Comparison of ENCODE assay signal across 21 cellular contexts in genomic region chr3:186942168-186942567, GRCh38. TPM values are rescaled to one million over a fixed set of nuclear protein-coding genes. Genes with fewer than 3 reads are reported as not detected.
DNase-seq lines count a peak whose midpoint lies in the region; ATAC-seq and TF ChIP-seq lines count a peak whose summit lies in the region.
"Had no signal": no experiment of that assay in that cellular context is flagged by ENCODE, and none has a peak within 500 bp of the region (broad histone marks: within the 10 kb centered on the region; RNA-seq: fewer than 3 reads in every experiment).

No MANE protein-coding gene starts in this region.

- no peak overlapping the region for H3K9ac ChIP-seq in mesendoderm (ENCODE audit: low read length)

- peaks cover 35% of the 10 kb centered on the region for H3K79me2 ChIP-seq in mesendoderm (ENCODE audit: control insufficient read depth, insufficient read depth, low read length)

- H3K56ac ChIP-seq in mesendoderm (ENCODE audit: low read length): no peak overlapping the region

- no peak overlapping the region for H2BK5ac ChIP-seq in mesendoderm (ENCODE audit: low read length)

- H2AK5ac ChIP-seq in mesendoderm (ENCODE audit: low read length): no peak overlapping the region

- ATAC-seq in stimulated activated naive CD8-positive, alpha-beta T cell treated with anti-CD3 and anti-CD28 coated beads, Interleukin-15, amount 100 ng/mL, for 72 hours: no peak
- ATAC-seq: A549 had no signal

- TF ChIP-seq CTCF in cardiac muscle cell (IDR thresholded peaks at IDR 0.05; ENCODE audit: low read depth, low read length): no peak
- TF ChIP-seq CTCF in esophagus squamous epithelium (IDR thresholded peaks at IDR 0.05): no peak
- no peak for TF ChIP-seq CTCF in uterus (IDR thresholded peaks at IDR 0.05)
- no peak for TF ChIP-seq CTCF in HFFc6 (IDR thresholded peaks at IDR 0.05)

- H3K4ac ChIP-seq in mesendoderm (ENCODE audit: low read depth, low read length): no peak overlapping the region

- H3K4me3 Mint-ChIP-seq in stimulated activated naive CD8-positive, alpha-beta T cell treated with anti-CD3 and anti-CD28 coated beads, Interleukin-15, amount 100 ng/mL, for 72 hours: no peak overlapping the region
- H3K4me3 Mint-ChIP-seq in HFFc6: no peak overlapping the region
- H3K4me3 Mint-ChIP-seq: CD14-positive monocyte, IgD-negative memory B cell had no signal

- H3K79me1 ChIP-seq in mesendoderm (ENCODE audit: low read length): peaks cover 21% of the 10 kb centered on the region

- H2BK15ac ChIP-seq in mesendoderm (replicated peaks; ENCODE audit: low read depth): no peak overlapping the region

- WGBS in esophagus squamous epithelium, 2 donors: 83 to 84% methylated on average over 4 of the region's 4 CpGs
- WGBS in mesendoderm (ENCODE audit: extremely low coverage, insufficient coverage, low lambda C conversion rate): no CpG with 5 or more reads among the region's 4 CpGs

- no peaks in the 10 kb centered on the region for H3K9me3 Mint-ChIP-seq in stimulated activated naive CD8-positive, alpha-beta T cell treated with anti-CD3 and anti-CD28 coated beads, Interleukin-15, amount 100 ng/mL, for 72 hours
- H3K9me3 Mint-ChIP-seq in HFFc6: no peaks in the 10 kb centered on the region
- H3K9me3 Mint-ChIP-seq: CD14-positive monocyte, IgD-negative memory B cell had no signal

- no peaks in the 10 kb centered on the region for H3K9me3 ChIP-seq in cardiac muscle cell (ENCODE audit: low read depth)
- H3K9me3 ChIP-seq in esophagus squamous epithelium: no peaks in the 10 kb centered on the region
- no peaks in the 10 kb centered on the region for H3K9me3 ChIP-seq in uterus
- H3K9me3 ChIP-seq: A549, Peyer's patch had no signal

- DNase-seq in cardiac muscle cell (ENCODE audit: low read depth in 1 of 2, low spot score in 1 of 2): no peak
- no peak for DNase-seq in cardiac septum (ENCODE audit: low spot score)
- DNase-seq in esophagus squamous epithelium (lab: John Stamatoyannopoulos, UW): no peak
- no peak for DNase-seq in mesendoderm
- DNase-seq in uterus: no peak
- no peak for DNase-seq in stimulated activated naive CD8-positive, alpha-beta T cell treated with anti-CD3 and anti-CD28 coated beads, Interleukin-15, amount 100 ng/mL, for 72 hours
- DNase-seq in HFFc6: no peak
- no peak for DNase-seq in COLO668 (lab: John Stamatoyannopoulos, UW; ENCODE audit: unreplicated experiment)
- DNase-seq: COR-L47, Kasumi-1, MM.1S, NCI-H1092 treated with DMSO at 0.1 percent for 48 hours, NCI-H2081 treated with DMSO at 0.1 percent for 48 hours, NCI-H2227 treated with DMSO at 0.1 percent for 48 hours, NCI-H524, Peyer's patch, SHP77 treated with DMSO at 0.1 percent for 48 hours had no signal

- peak overlapping the region; percentile 11 for H3K18ac ChIP-seq in mesendoderm (ENCODE audit: low read length)

- no peak overlapping the region for H3K4me3 ChIP-seq in cardiac muscle cell
- H3K4me3 ChIP-seq in esophagus squamous epithelium: no peak overlapping the region
- H3K4me3 ChIP-seq in mesendoderm (ENCODE audit: low read length): no peak overlapping the region
- H3K4me3 ChIP-seq in uterus: no peak overlapping the region
- H3K4me3 ChIP-seq: A549, Peyer's patch had no signal

- peaks cover 64% of the 10 kb centered on the region for H3K4me1 ChIP-seq in cardiac muscle cell (ENCODE audit: low read depth)
- peaks cover 0 to 22% (median 0%) of the 10 kb centered on the region in 3 donors for H3K4me1 ChIP-seq in esophagus squamous epithelium
- H3K4me1 ChIP-seq in mesendoderm (ENCODE audit: control insufficient read depth, low read depth, low read length): peaks cover 16% of the 10 kb centered on the region
- no peaks in the 10 kb centered on the region for H3K4me1 ChIP-seq in uterus
- H3K4me1 ChIP-seq: A549 had no signal

- no peak for TF ChIP-seq POLR2A in esophagus squamous epithelium (IDR thresholded peaks at IDR 0.05)
- TF ChIP-seq POLR2A in uterus (IDR thresholded peaks at IDR 0.05): no peak

- no peaks in the 10 kb centered on the region for H3K36me3 ChIP-seq in cardiac muscle cell
- peaks cover 0 to 8% (median 0%) of the 10 kb centered on the region in 3 donors for H3K36me3 ChIP-seq in esophagus squamous epithelium
- no peaks in the 10 kb centered on the region for H3K36me3 ChIP-seq in mesendoderm (ENCODE audit: control insufficient read depth, insufficient read depth, low read length)
- H3K36me3 ChIP-seq in uterus: no peaks in the 10 kb centered on the region
- H3K36me3 ChIP-seq: Peyer's patch had no signal

- no peak overlapping the region for H4K8ac ChIP-seq in mesendoderm (ENCODE audit: low read depth, low read length)

- no peak overlapping the region for H2BK120ac ChIP-seq in mesendoderm (ENCODE audit: low read depth, low read length)

- no peaks in the 10 kb centered on the region for H3K27me3 Mint-ChIP-seq in stimulated activated naive CD8-positive, alpha-beta T cell treated with anti-CD3 and anti-CD28 coated beads, Interleukin-15, amount 100 ng/mL, for 72 hours
- peaks cover 23% of the 10 kb centered on the region for H3K27me3 Mint-ChIP-seq in HFFc6 (ENCODE audit: insufficient read depth)
- H3K27me3 Mint-ChIP-seq: IgD-negative memory B cell had no signal

- H3K4me1 Mint-ChIP-seq in stimulated activated naive CD8-positive, alpha-beta T cell treated with anti-CD3 and anti-CD28 coated beads, Interleukin-15, amount 100 ng/mL, for 72 hours: peaks cover 45% of the 10 kb centered on the region
- no peaks in the 10 kb centered on the region for H3K4me1 Mint-ChIP-seq in HFFc6 (ENCODE audit: low read depth)

- H3K27ac Mint-ChIP-seq in stimulated activated naive CD8-positive, alpha-beta T cell treated with anti-CD3 and anti-CD28 coated beads, Interleukin-15, amount 100 ng/mL, for 72 hours: no peak overlapping the region
- no peak overlapping the region for H3K27ac Mint-ChIP-seq in HFFc6
- H3K27ac Mint-ChIP-seq: IgD-negative memory B cell had no signal

- no peak overlapping the region for H4K5ac ChIP-seq in mesendoderm (ENCODE audit: low read length)

- no peaks in the 10 kb centered on the region for H3K36me3 Mint-ChIP-seq in HFFc6 (ENCODE audit: low read depth)

- no peak overlapping the region for H3K23ac ChIP-seq in mesendoderm (ENCODE audit: low read length)

- H3K27me3 ChIP-seq in cardiac muscle cell (no peaks in the 10 kb centered on the region), esophagus squamous epithelium (no peaks in the 10 kb centered on the region), mesendoderm (ENCODE audit: insufficient read depth, low read length, poor library complexity) (no peaks in the 10 kb centered on the region), uterus (no peaks in the 10 kb centered on the region)
- H3K27me3 ChIP-seq: Peyer's patch had no signal

- intact Hi-C loops in cardiac septum (cut with DNase I): no loop called here
- intact Hi-C loops in esophagus squamous epithelium (cut with DNase I): no loop called here
- intact Hi-C loops in uterus (cut with DNase I; ENCODE audit: low total_unique reads): no loop called here

- H3K27ac ChIP-seq in cardiac muscle cell (peak overlapping the region; percentile 91), esophagus squamous epithelium (peak overlapping the region in 3 of 4 donors; percentile 34 to 54 (median 36)), mesendoderm (ENCODE audit: low read depth, low read length) (no peak overlapping the region), uterus (peak overlapping the region; percentile 57 to 79)
- H3K27ac ChIP-seq: A549, HL-60 had no signal

- no peak overlapping the region for H3K4me2 ChIP-seq in mesendoderm (ENCODE audit: low read length)
- H3K4me2 ChIP-seq: A549 had no signal

RNA-seq across cellular contexts. Expression of gene ST6GAL1, which starts 11.8 kb away (rescaled TPM):
- total RNA-seq in cardiac muscle cell: 70.1 and 123 TPM in 2 replicates
- 62.9 and 64.3 TPM in 2 replicates for polyA plus RNA-seq in cardiac muscle cell
- 61.8 TPM for total RNA-seq in cardiac septum
- total RNA-seq in esophagus squamous epithelium: 10 to 100 TPM in 2 of 4 donors, 1 to 10 TPM in 2; 6.0 to 44.2 (median 15.2) TPM
- polyA plus RNA-seq in mesendoderm (2013, experiment 1 of 2): 47.2 TPM
- 46.4 TPM for polyA plus RNA-seq in mesendoderm (2013, experiment 2 of 2)
- 100 to 1,000 TPM in 1 of 4 donors, 10 to 100 TPM in 3; 32.6 to 107 (median 57.1) TPM for total RNA-seq in uterus
- total RNA-seq in HFFc6 (2021; fragmentation: NEBNext Ultra II Directional; extraction: Animal tissue kit (Norgen Biotek cat#: 25700)): 1 to 10 TPM in 5 of 6 experiments, under 1 TPM in 1; 0.88 to 2.6 (median 1.9) TPM
